In genomic region chr5:122454522-122454921, GRCh38 we compare ENCODE assay signal across 22 cellular contexts.
DNase-seq lines count a peak whose midpoint lies in the region; TF ChIP-seq lines count a peak whose summit lies in the region.
"Had no signal": no experiment of that assay in that cellular context is flagged by ENCODE, and none has a peak within 500 bp of the region (broad histone marks: within the 10 kb centered on the region; RNA-seq: fewer than 3 reads in every experiment).

No MANE protein-coding gene starts in this region.

- no peaks in the 10 kb centered on the region for H3K9me3 Mint-ChIP-seq in osteocyte (ENCODE audit: unreplicated experiment)
- no peaks in the 10 kb centered on the region for H3K9me3 Mint-ChIP-seq in activated naive CD8-positive, alpha-beta T cell treated with anti-CD3 and anti-CD28 coated beads for 36 hours
- H3K9me3 Mint-ChIP-seq: CD8-positive, alpha-beta T cell; HFFc6 had no signal

- DNase-seq in ELF-1 (ENCODE audit: low read depth, low spot score) (peak; percentile 39), adipocyte (ENCODE audit: low read depth) (peak; percentile 77), medulla oblongata (ENCODE audit: extremely low spot score) (peak; percentile 21), osteocyte (ENCODE audit: extremely low spot score, unreplicated experiment) (no peak), NCI-H1105 (lab: John Stamatoyannopoulos, UW) (no peak), NCI-H526 treated with DMSO at 0.1 percent for 48 hours (lab: John Stamatoyannopoulos, UW) (no peak)
- DNase-seq in activated naive CD8-positive, alpha-beta T cell treated with anti-CD3 and anti-CD28 coated beads for 36 hours: no peak
- DNase-seq: Caco-2; CD8-positive, alpha-beta T cell; EL; GM23248; H7; HFFc6; Karpas-422; MV-4-11; NCI-H2029 treated with DMSO at 0.1 percent for 48 hours; NCI-H446 treated with DMSO at 0.1 percent for 48 hours; NCI-H526; PC-9; SJCRH30 had no signal

- H3K4me3 Mint-ChIP-seq in osteocyte (ENCODE audit: unreplicated experiment): no peak overlapping the region
- no peak overlapping the region for H3K4me3 Mint-ChIP-seq in activated naive CD8-positive, alpha-beta T cell treated with anti-CD3 and anti-CD28 coated beads for 36 hours
- H3K4me3 Mint-ChIP-seq: B cell; CD8-positive, alpha-beta T cell; HFFc6 had no signal

- H3K27ac Mint-ChIP-seq in osteocyte (ENCODE audit: unreplicated experiment): peak overlapping the region; percentile 39
- H3K27ac Mint-ChIP-seq in activated naive CD8-positive, alpha-beta T cell treated with anti-CD3 and anti-CD28 coated beads for 36 hours: no peak overlapping the region
- H3K27ac Mint-ChIP-seq: B cell; CD8-positive, alpha-beta T cell; HFFc6 had no signal

- H3K36me3 Mint-ChIP-seq in osteocyte (ENCODE audit: unreplicated experiment): peaks cover 11% of the 10 kb centered on the region
- no peaks in the 10 kb centered on the region for H3K36me3 Mint-ChIP-seq in activated naive CD8-positive, alpha-beta T cell treated with anti-CD3 and anti-CD28 coated beads for 36 hours
- H3K36me3 Mint-ChIP-seq: CD8-positive, alpha-beta T cell had no signal

- peaks cover 10% of the 10 kb centered on the region for H3K4me1 ChIP-seq in adipocyte (ENCODE audit: control insufficient read depth, insufficient read depth, low read length)
- H3K4me1 ChIP-seq: A549, Caco-2, SJCRH30 had no signal

- no peaks in the 10 kb centered on the region for H3K27me3 ChIP-seq in adipocyte (replicated peaks; ENCODE audit: control insufficient read depth, insufficient read depth, low read length)
- H3K27me3 ChIP-seq: SJCRH30 had no signal

- H3K36me3 ChIP-seq in adipocyte (ENCODE audit: control insufficient read depth, insufficient read depth, low read length, severe bottlenecking): no peaks in the 10 kb centered on the region
- H3K36me3 ChIP-seq: SJCRH30 had no signal

- no peak for TF ChIP-seq CTCF in osteocyte (IDR thresholded peaks at IDR 0.05)

- peaks cover 23% of the 10 kb centered on the region for H3K4me1 Mint-ChIP-seq in osteocyte (ENCODE audit: unreplicated experiment)
- no peaks in the 10 kb centered on the region for H3K4me1 Mint-ChIP-seq in activated naive CD8-positive, alpha-beta T cell treated with anti-CD3 and anti-CD28 coated beads for 36 hours
- H3K4me1 Mint-ChIP-seq: B cell had no signal

- H3K27me3 Mint-ChIP-seq in osteocyte (ENCODE audit: unreplicated experiment): no peaks in the 10 kb centered on the region
- H3K27me3 Mint-ChIP-seq in activated naive CD8-positive, alpha-beta T cell treated with anti-CD3 and anti-CD28 coated beads for 36 hours: no peaks in the 10 kb centered on the region

- H3K9ac ChIP-seq in adipocyte (ENCODE audit: low read length): no peak overlapping the region
- H3K9ac ChIP-seq: GM23248 had no signal

- no peak overlapping the region for H3K4me3 ChIP-seq in adipocyte (ENCODE audit: low read length)
- H3K4me3 ChIP-seq: A549, GM23248, PC-9, SJCRH30 had no signal

- no peaks in the 10 kb centered on the region for H3K9me3 ChIP-seq in adipocyte (ENCODE audit: control insufficient read depth, low read length)
- H3K9me3 ChIP-seq: A549, Caco-2, SJCRH30 had no signal

Comparison
In these comparisons a context has a peak if more than half of its experiments do, and no peak if none do; other contexts are left out.
1. DNase-seq: peak in ELF-1 (single experiment), adipocyte (single experiment) and medulla oblongata (single experiment); none in osteocyte (single experiment), NCI-H1105 (single experiment), NCI-H526 treated with DMSO at 0.1 percent for 48 hours (single experiment) and activated naive CD8-positive, alpha-beta T cell treated with anti-CD3 and anti-CD28 coated beads for 36 hours (single experiment).